Comparison of ENCODE assay signal across 1 cellular context in the genomic region with DNA sequence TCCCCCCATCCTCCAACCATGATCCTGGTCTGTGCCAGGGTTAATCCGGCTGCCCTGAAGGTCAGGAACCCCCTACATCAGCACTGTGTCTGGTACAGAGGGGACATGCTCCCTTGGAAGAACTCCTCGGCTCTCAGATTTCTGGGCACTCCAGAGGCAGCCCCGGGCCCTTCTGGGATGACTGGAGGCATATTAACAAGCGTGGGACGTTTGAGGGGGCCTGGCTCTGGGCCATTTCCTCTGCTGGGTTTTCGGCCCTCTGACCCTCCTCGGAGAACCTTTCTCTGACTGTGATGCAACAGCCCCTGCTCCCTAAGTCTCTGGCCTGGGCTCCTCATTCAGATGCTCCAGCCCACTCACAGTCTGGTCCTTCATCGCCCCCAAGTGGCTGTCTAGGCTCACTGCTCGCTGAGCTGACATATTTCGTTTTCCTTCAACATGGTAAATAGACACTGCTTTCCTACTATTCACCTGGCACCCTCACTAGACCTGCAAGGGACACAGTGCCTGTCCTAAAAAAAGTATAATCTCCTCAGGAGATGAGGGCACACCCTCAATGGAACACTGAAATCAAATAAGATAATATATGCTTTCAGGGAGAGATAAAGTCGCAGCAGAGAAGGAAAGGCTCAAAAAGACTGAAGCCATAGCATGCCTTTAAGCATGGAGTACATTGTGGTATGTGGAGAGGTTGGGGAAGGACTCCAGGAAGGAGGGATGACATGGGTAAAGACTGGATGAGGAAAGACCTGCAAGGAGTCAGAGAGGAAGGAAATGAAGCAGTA.
A peak's percentile ranks its signal among the peaks of the same experiment; 100 is the strongest.
TF ChIP-seq lines count a peak whose summit lies in the region.

No MANE protein-coding gene starts in this region.

TF ChIP-seq in K562, 482 proteins besides CTCF, POLR2A, EP300 and RAD21 (continued from another document):
- TF ChIP-seq JUND (IDR thresholded peaks at IDR 0.05; ENCODE audit: borderline replicate concordance, low read depth, low read length) (peak; percentile 55; the same call in 1 of the 2 replicates), JUND (tag; IDR thresholded peaks at IDR 0.05; ENCODE audit: borderline replicate concordance, low read depth, low read length) (no peak; the same call in 2 of the 3 replicates), CC2D1A (IDR thresholded peaks at IDR 0.05) (0 out of 2 replicates have a peak, but pooled peaks have one; percentile 37), ZNF583 (CRISPR knock-in tag; IDR thresholded peaks at IDR 0.05) (no peak), STAG1 (CRISPR knock-in tag; IDR thresholded peaks at IDR 0.05; ENCODE audit: borderline replicate concordance) (peak; percentile 75; the same call in 1 of the 2 replicates), MAFK (IDR thresholded peaks at IDR 0.05; ENCODE audit: low read length) (0 out of 2 replicates have a peak, but pooled peaks have one; percentile 5), GABPA (tag; conservative IDR thresholded peaks at IDR 0.05; ENCODE audit: low read depth) (no peak)
